Comparison of ENCODE assay signal across 32 cellular contexts in genomic region chr19:1511318-1511988, GRCh38. TPM values are rescaled to one million over a fixed set of nuclear protein-coding genes. Genes with fewer than 3 reads are reported as not detected.
A peak's percentile ranks its signal among the peaks of the same experiment; 100 is the strongest.
DNase-seq lines count a peak whose midpoint lies in the region; ATAC-seq and TF ChIP-seq lines count a peak whose summit lies in the region.
"Had no signal": no experiment of that assay in that cellular context is flagged by ENCODE, and none has a peak within 500 bp of the region (broad histone marks: within the 10 kb centered on the region; RNA-seq: fewer than 3 reads in every experiment).

No MANE protein-coding gene starts in this region.

- H3K4me3 Mint-ChIP-seq in central memory CD8-positive, alpha-beta T cell = peak overlapping the region; percentile 60
- H3K4me3 Mint-ChIP-seq in naive thymus-derived CD8-positive, alpha-beta T cell = peak overlapping the region in 6 of 10 donors; percentile 11 to 63 (median 50)
- H3K4me3 Mint-ChIP-seq in activated T-helper 1 cell treated with anti-CD3 and anti-CD28 coated beads, Interleukin-12 subunit alpha, Interleukin-12 subunit beta, Interleukin-2, Interleukin-4 antibody, amounts not matched to agents 30 ng/mL and 10 ng/mL and 1 ng/mL, durations not matched to agents 14 hours and 24 hours and 36 hours = no peak overlapping the region
- H3K4me3 Mint-ChIP-seq: dendritic cell treated with granulocyte-macrophage colony-stimulating factor and Interleukin-4, amounts not matched to agents 40 ng/mL and 50 ng/mL, for 4 days had no signal

- intact Hi-C loops in right cardiac atrium (cut with DNase I) (no loop called here), Right ventricle myocardium inferior (cut with DNase I) (loop anchor here (5.0 kb wide), 1 partner anchor 64 kb away; no protein-coding TSS in a partner anchor), vagina (cut with DNase I) (no loop called here)
- intact Hi-C loops in activated T-helper 1 cell treated with anti-CD3 and anti-CD28 coated beads, Interleukin-12 subunit alpha, Interleukin-12 subunit beta, Interleukin-2, Interleukin-4 antibody, amounts not matched to agents 30 ng/mL and 10 ng/mL and 1 ng/mL, durations not matched to agents 14 hours and 24 hours and 36 hours (cut with micrococcal nuclease) = loop anchor here (5.0 kb wide), 1 partner anchor 234 kb away; the partner anchor contains the start of gene FAM174C

- H3K36me3 Mint-ChIP-seq in central memory CD8-positive, alpha-beta T cell (ENCODE audit: insufficient read depth) = peaks cover 4% of the 10 kb centered on the region
- H3K36me3 Mint-ChIP-seq in naive thymus-derived CD8-positive, alpha-beta T cell = no peaks in the 10 kb centered on the region
- peaks cover 2% of the 10 kb centered on the region for H3K36me3 Mint-ChIP-seq in activated T-helper 1 cell treated with anti-CD3 and anti-CD28 coated beads, Interleukin-12 subunit alpha, Interleukin-12 subunit beta, Interleukin-2, Interleukin-4 antibody, amounts not matched to agents 30 ng/mL and 10 ng/mL and 1 ng/mL, durations not matched to agents 14 hours and 24 hours and 36 hours (ENCODE audit: low read depth)
- H3K36me3 Mint-ChIP-seq: memory B cell, natural killer cell had no signal

- 61% methylated on average over 17 of the region's 17 CpGs for whole genome bisulfite sequencing in right cardiac atrium
- whole genome bisulfite sequencing in upper lobe of left lung, 2 donors = 68 to 93% methylated on average over 5 to 12 of the region's 17 CpGs

- TF ChIP-seq CTCF in vagina (IDR thresholded peaks at IDR 0.05) (no peak), upper lobe of left lung (IDR thresholded peaks at IDR 0.05) (no peak)

- H3K9me3 ChIP-seq in right cardiac atrium (ENCODE audit: control insufficient read depth, low read length) = no peaks in the 10 kb centered on the region
- no peaks in the 10 kb centered on the region for H3K9me3 ChIP-seq in vagina
- peaks cover 0 to 4% (median 0%) of the 10 kb centered on the region in 4 donors for H3K9me3 ChIP-seq in upper lobe of left lung
- H3K9me3 ChIP-seq: testis had no signal

- TF ChIP-seq EP300 in upper lobe of left lung (IDR thresholded peaks at IDR 0.05) = no peak

- POLR2A ChIA-PET in naive thymus-derived CD8-positive, alpha-beta T cell (lab: Charles Lee) = interaction anchor here (0.5 to 1.5 kb wide), 2 partner anchors 242 to 606 kb away, joined by 3 to 4 read pairs; partner anchors contain the start of gene CIRBP

- no peaks in the 10 kb centered on the region for H3K36me3 ChIP-seq in vagina
- H3K36me3 ChIP-seq in upper lobe of left lung = no peaks in the 10 kb centered on the region
- H3K36me3 ChIP-seq: cardiac muscle cell, Peyer's patch had no signal

- H3K27me3 ChIP-seq in right cardiac atrium (ENCODE audit: control insufficient read depth, insufficient read depth) (no peaks in the 10 kb centered on the region), vagina (no peaks in the 10 kb centered on the region), upper lobe of left lung (peaks cover 0 to 27% (median 12%) of the 10 kb centered on the region in 4 donors)
- H3K27me3 ChIP-seq: testis had no signal

- peak in 2 of 3 donors; percentile 44 to 56 for DNase-seq in right cardiac atrium
- no peak for DNase-seq in Right ventricle myocardium inferior (ENCODE audit: missing footprints)
- DNase-seq in central memory CD8-positive, alpha-beta T cell (ENCODE audit: low spot score in 2 of 2) = no peak
- no peak for DNase-seq in naive thymus-derived CD8-positive, alpha-beta T cell
- no peak for DNase-seq in vagina (ENCODE audit: extremely low spot score in 2 of 2)
- no peak for DNase-seq in NCI-H524 treated with DMSO at 0.1 percent for 48 hours (lab: John Stamatoyannopoulos, UW)
- DNase-seq in activated T-helper 1 cell treated with anti-CD3 and anti-CD28 coated beads, Interleukin-12 subunit alpha, Interleukin-12 subunit beta, Interleukin-2, Interleukin-4 antibody, amounts not matched to agents 30 ng/mL and 10 ng/mL and 1 ng/mL, durations not matched to agents 14 hours and 24 hours and 36 hours (ENCODE audit: low spot score) = no peak
- no peak for DNase-seq in upper lobe of left lung
- DNase-seq: activated CD4-positive, alpha-beta T cell treated with anti-CD3 and anti-CD28 coated beads, Interleukin-2, amount 50 U/mL, for 4 hours; activated gamma-delta T cell; activated T-cell treated with anti-CD3 and anti-CD28 coated beads for 4 hours; DMS153; GOT3; kidney glomerular epithelial cell; MM.1S; natural killer cell; NCI-H1436; NCI-H2107; NCI-H510A treated with DMSO at 0.1 percent for 48 hours; NK-92 treated with Interleukin-12 subunit alpha and Interleukin-12 subunit beta, amount 100 ng/mL, for 24 hours; Peyer's patch; stimulated activated CD4-positive, alpha-beta T cell treated with anti-CD3 and anti-CD28 coated beads, Interleukin-2, amount 100 ng/mL, for 24 hours; T-helper 9 cell; testis had no signal

- ATAC-seq in right cardiac atrium (no peak), Right ventricle myocardium inferior (no peak), upper lobe of left lung (ENCODE audit: low FRiP score in 2 of 2) (no peak)
- no peak for ATAC-seq in central memory CD8-positive, alpha-beta T cell (replicated peaks; ENCODE audit: extremely low read depth, poor library complexity, severe bottlenecking)
- ATAC-seq in naive thymus-derived CD8-positive, alpha-beta T cell = no peak
- ATAC-seq: natural killer cell; stimulated activated effector memory CD8-positive, alpha-beta T cell treated with anti-CD3 and anti-CD28 coated beads, Interleukin-12 subunit alpha, Interleukin-12 subunit beta, amount 100 ng/mL, for 72 hours had no signal

- H3K4me1 ChIP-seq in right cardiac atrium (ENCODE audit: control insufficient read depth, insufficient read depth, low read length) (no peaks in the 10 kb centered on the region), vagina (peaks cover 61% of the 10 kb centered on the region), upper lobe of left lung (peaks cover 16 to 32% (median 24%) of the 10 kb centered on the region in 4 donors)

- H3K4me1 Mint-ChIP-seq in central memory CD8-positive, alpha-beta T cell = peaks cover 14% of the 10 kb centered on the region
- H3K4me1 Mint-ChIP-seq in naive thymus-derived CD8-positive, alpha-beta T cell = peaks cover 9 to 31% (median 20%) of the 10 kb centered on the region in 4 donors
- H3K4me1 Mint-ChIP-seq in activated T-helper 1 cell treated with anti-CD3 and anti-CD28 coated beads, Interleukin-12 subunit alpha, Interleukin-12 subunit beta, Interleukin-2, Interleukin-4 antibody, amounts not matched to agents 30 ng/mL and 10 ng/mL and 1 ng/mL, durations not matched to agents 14 hours and 24 hours and 36 hours (ENCODE audit: low read depth) = peaks cover 6% of the 10 kb centered on the region

- H3K27ac Mint-ChIP-seq in central memory CD8-positive, alpha-beta T cell (ENCODE audit: low read depth) = no peak overlapping the region
- peak overlapping the region in 1 of 10 donors; percentile 63 for H3K27ac Mint-ChIP-seq in naive thymus-derived CD8-positive, alpha-beta T cell
- no peak overlapping the region for H3K27ac Mint-ChIP-seq in activated T-helper 1 cell treated with anti-CD3 and anti-CD28 coated beads, Interleukin-12 subunit alpha, Interleukin-12 subunit beta, Interleukin-2, Interleukin-4 antibody, amounts not matched to agents 30 ng/mL and 10 ng/mL and 1 ng/mL, durations not matched to agents 14 hours and 24 hours and 36 hours
- H3K27ac Mint-ChIP-seq: dendritic cell treated with granulocyte-macrophage colony-stimulating factor and Interleukin-4, amounts not matched to agents 40 ng/mL and 50 ng/mL, for 4 days; memory B cell; natural killer cell had no signal

- H3K27ac ChIP-seq in right cardiac atrium (ENCODE audit: low read length) = no peak overlapping the region
- peak overlapping the region; percentile 87 for H3K27ac ChIP-seq in vagina
- no peak overlapping the region for H3K27ac ChIP-seq in upper lobe of left lung
- H3K27ac ChIP-seq: cardiac muscle cell had no signal

- no peak overlapping the region for H3K4me3 ChIP-seq in right cardiac atrium (ENCODE audit: low read length)
- H3K4me3 ChIP-seq in vagina = peak overlapping the region; percentile 55 to 59
- H3K4me3 ChIP-seq in upper lobe of left lung = no peak overlapping the region
- H3K4me3 ChIP-seq: cardiac muscle cell, skin epidermis, testis had no signal

- peaks cover 1% of the 10 kb centered on the region for H3K9me3 Mint-ChIP-seq in central memory CD8-positive, alpha-beta T cell
- no peaks in the 10 kb centered on the region for H3K9me3 Mint-ChIP-seq in naive thymus-derived CD8-positive, alpha-beta T cell
- H3K9me3 Mint-ChIP-seq in activated T-helper 1 cell treated with anti-CD3 and anti-CD28 coated beads, Interleukin-12 subunit alpha, Interleukin-12 subunit beta, Interleukin-2, Interleukin-4 antibody, amounts not matched to agents 30 ng/mL and 10 ng/mL and 1 ng/mL, durations not matched to agents 14 hours and 24 hours and 36 hours = peaks cover 4% of the 10 kb centered on the region
- H3K9me3 Mint-ChIP-seq: dendritic cell treated with granulocyte-macrophage colony-stimulating factor and Interleukin-4, amounts not matched to agents 40 ng/mL and 50 ng/mL, for 4 days; natural killer cell; stimulated activated effector memory CD8-positive, alpha-beta T cell treated with anti-CD3 and anti-CD28 coated beads, Interleukin-12 subunit alpha, Interleukin-12 subunit beta, amount 100 ng/mL, for 72 hours had no signal

- H3K27me3 Mint-ChIP-seq in central memory CD8-positive, alpha-beta T cell = peaks cover 7% of the 10 kb centered on the region
- peaks cover 0 to 14% (median 3%) of the 10 kb centered on the region in 5 donors for H3K27me3 Mint-ChIP-seq in naive thymus-derived CD8-positive, alpha-beta T cell
- H3K27me3 Mint-ChIP-seq in activated T-helper 1 cell treated with anti-CD3 and anti-CD28 coated beads, Interleukin-12 subunit alpha, Interleukin-12 subunit beta, Interleukin-2, Interleukin-4 antibody, amounts not matched to agents 30 ng/mL and 10 ng/mL and 1 ng/mL, durations not matched to agents 14 hours and 24 hours and 36 hours (ENCODE audit: insufficient read depth) = peaks cover 16% of the 10 kb centered on the region

- no peak for TF ChIP-seq POLR2A in vagina (IDR thresholded peaks at IDR 0.05)
- TF ChIP-seq POLR2A in upper lobe of left lung (IDR thresholded peaks at IDR 0.05) = no peak

RNA-seq across cellular contexts. Expression of gene ADAMTSL5, which starts 1.4 kb away (rescaled TPM):
- total RNA-seq in right cardiac atrium (10 to 100 TPM; 13.6 to 23.7 (median 19.7) TPM), Right ventricle myocardium inferior (22.9 TPM), vagina (22.6 TPM), upper lobe of left lung (10 to 100 TPM in 1 of 6 donors, 1 to 10 TPM in 4, under 1 TPM in 1; 0.89 to 11.5 (median 4.9) TPM)
- 10.9 TPM for polyA plus RNA-seq in right cardiac atrium
- 1 to 10 TPM; 2.5 to 4.5 TPM for total RNA-seq in naive thymus-derived CD8-positive, alpha-beta T cell
- 1 to 10 TPM in 2 of 3 donors, under 1 TPM in 1; 0.47 to 2.9 (median 1.7) TPM for polyA plus RNA-seq in naive thymus-derived CD8-positive, alpha-beta T cell
- 3.6 and 7.0 TPM in 2 replicates for total RNA-seq in activated T-helper 1 cell treated with anti-CD3 and anti-CD28 coated beads, Interleukin-12 subunit alpha, Interleukin-12 subunit beta, Interleukin-2, Interleukin-4 antibody, amounts not matched to agents 30 ng/mL and 10 ng/mL and 1 ng/mL, durations not matched to agents 14 hours and 24 hours and 36 hours

RNA-seq across cellular contexts. Expression of gene PLK5, which starts 12.4 kb away (rescaled TPM):
- not detected for total RNA-seq in right cardiac atrium
- polyA plus RNA-seq in right cardiac atrium = 0.11 TPM
- not detected for total RNA-seq in Right ventricle myocardium inferior
- not detected for total RNA-seq in naive thymus-derived CD8-positive, alpha-beta T cell
- polyA plus RNA-seq in naive thymus-derived CD8-positive, alpha-beta T cell = not detected
- 0.49 TPM for total RNA-seq in vagina
- total RNA-seq in activated T-helper 1 cell treated with anti-CD3 and anti-CD28 coated beads, Interleukin-12 subunit alpha, Interleukin-12 subunit beta, Interleukin-2, Interleukin-4 antibody, amounts not matched to agents 30 ng/mL and 10 ng/mL and 1 ng/mL, durations not matched to agents 14 hours and 24 hours and 36 hours = not detected in 2 replicates
- total RNA-seq in upper lobe of left lung = not detected
- total RNA-seq: frontal cortex, G401, natural killer cell, Peyer's patch had no signal
- polyA plus RNA-seq: AG04450 had no signal

RNA-seq across cellular contexts. Expression of gene REEP6, which starts 20.5 kb away (rescaled TPM):
- total RNA-seq in right cardiac atrium (1 to 10 TPM; 1.1 to 1.8 (median 1.4) TPM), Right ventricle myocardium inferior (1.1 TPM), vagina (6.1 TPM), upper lobe of left lung (1 to 10 TPM; 2.0 to 7.8 (median 3.1) TPM)
- polyA plus RNA-seq in right cardiac atrium = 7.5 TPM
- 1 to 10 TPM; 4.8 to 4.9 TPM for total RNA-seq in naive thymus-derived CD8-positive, alpha-beta T cell
- polyA plus RNA-seq in naive thymus-derived CD8-positive, alpha-beta T cell = 1 to 10 TPM; 4.7 to 7.7 (median 6.0) TPM
- 1.4 TPM in 2 replicates for total RNA-seq in activated T-helper 1 cell treated with anti-CD3 and anti-CD28 coated beads, Interleukin-12 subunit alpha, Interleukin-12 subunit beta, Interleukin-2, Interleukin-4 antibody, amounts not matched to agents 30 ng/mL and 10 ng/mL and 1 ng/mL, durations not matched to agents 14 hours and 24 hours and 36 hours

RNA-seq across cellular contexts. Expression of gene PCSK4, which starts 21.3 kb away (rescaled TPM):
- total RNA-seq in right cardiac atrium (1 to 10 TPM in 3 of 4 donors, under 1 TPM in 1; 0.33 to 2.4 (median 1.4) TPM), Right ventricle myocardium inferior (0.89 TPM), vagina (5.4 TPM), upper lobe of left lung (10 to 100 TPM in 2 of 6 donors, 1 to 10 TPM in 4; 2.7 to 47.1 (median 6.8) TPM)
- 1.7 TPM for polyA plus RNA-seq in right cardiac atrium
- total RNA-seq in naive thymus-derived CD8-positive, alpha-beta T cell = 10 to 100 TPM; 11.1 to 12.0 TPM
- 1 to 10 TPM in 2 of 3 donors, under 1 TPM in 1; 0.35 to 1.3 (median 1.2) TPM for polyA plus RNA-seq in naive thymus-derived CD8-positive, alpha-beta T cell
- total RNA-seq in activated T-helper 1 cell treated with anti-CD3 and anti-CD28 coated beads, Interleukin-12 subunit alpha, Interleukin-12 subunit beta, Interleukin-2, Interleukin-4 antibody, amounts not matched to agents 30 ng/mL and 10 ng/mL and 1 ng/mL, durations not matched to agents 14 hours and 24 hours and 36 hours = 0.26 and 1.5 TPM in 2 replicates

RNA-seq across cellular contexts. Expression of gene C19orf25, which starts 32.4 kb away (rescaled TPM):
- total RNA-seq in right cardiac atrium (10 to 100 TPM; 14.4 to 19.2 (median 18.1) TPM), Right ventricle myocardium inferior (21.5 TPM), vagina (25.0 TPM), upper lobe of left lung (10 to 100 TPM; 27.2 to 82.8 (median 37.5) TPM)
- polyA plus RNA-seq in right cardiac atrium = 23.6 TPM
- total RNA-seq in naive thymus-derived CD8-positive, alpha-beta T cell = 10 to 100 TPM; 58.3 to 59.7 TPM
- polyA plus RNA-seq in naive thymus-derived CD8-positive, alpha-beta T cell = 10 to 100 TPM; 31.3 to 50.3 (median 32.5) TPM
- total RNA-seq in activated T-helper 1 cell treated with anti-CD3 and anti-CD28 coated beads, Interleukin-12 subunit alpha, Interleukin-12 subunit beta, Interleukin-2, Interleukin-4 antibody, amounts not matched to agents 30 ng/mL and 10 ng/mL and 1 ng/mL, durations not matched to agents 14 hours and 24 hours and 36 hours = 37.1 and 38.5 TPM in 2 replicates

Comparison
In these comparisons a context has a peak if more than half of its experiments do, and no peak if none do; other contexts are left out.
1. DNase-seq: peak in right cardiac atrium (2 of 3); none in Right ventricle myocardium inferior (single experiment), central memory CD8-positive, alpha-beta T cell (0 of 2), naive thymus-derived CD8-positive, alpha-beta T cell (0 of 10), vagina (0 of 2), NCI-H524 treated with DMSO at 0.1 percent for 48 hours (single experiment), activated T-helper 1 cell treated with anti-CD3 and anti-CD28 coated beads, Interleukin-12 subunit alpha, Interleukin-12 subunit beta, Interleukin-2, Interleukin-4 antibody, amounts not matched to agents 30 ng/mL and 10 ng/mL and 1 ng/mL, durations not matched to agents 14 hours and 24 hours and 36 hours (single experiment) and upper lobe of left lung (0 of 2).
2. intact Hi-C loops: an anchor here in Right ventricle myocardium inferior (5.0 kb wide) and activated T-helper 1 cell treated with anti-CD3 and anti-CD28 coated beads, Interleukin-12 subunit alpha, Interleukin-12 subunit beta, Interleukin-2, Interleukin-4 antibody, amounts not matched to agents 30 ng/mL and 10 ng/mL and 1 ng/mL, durations not matched to agents 14 hours and 24 hours and 36 hours (5.0 kb wide); none called in right cardiac atrium and vagina.
3. H3K4me3 ChIP-seq: peak in vagina (2 of 2); none in right cardiac atrium (single experiment) and upper lobe of left lung (0 of 4).